In the genomic region with DNA sequence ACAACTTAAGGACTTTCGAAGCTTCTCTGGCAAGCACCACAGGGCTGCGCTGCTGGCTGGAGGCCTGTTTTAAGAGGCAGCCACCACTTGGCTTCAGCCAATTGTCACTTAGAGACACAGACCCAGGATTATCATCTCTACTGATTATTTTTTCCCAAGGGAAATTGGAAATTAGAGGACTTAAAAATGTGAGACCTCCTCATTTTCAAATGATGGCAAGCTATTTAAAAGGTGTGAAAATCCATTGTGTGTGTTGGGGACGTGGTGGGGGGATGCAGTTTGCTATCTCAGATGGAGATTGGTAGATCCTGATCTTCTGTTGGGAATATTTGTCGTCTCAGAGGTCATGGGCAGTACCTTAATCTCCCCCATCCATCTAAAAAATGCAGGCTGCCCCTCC, we compare ENCODE assay signal across 40 cellular contexts. TPM values are rescaled to one million over a fixed set of nuclear protein-coding genes. Genes with fewer than 3 reads are reported as not detected.
"Had no signal": no experiment of that assay in that cellular context is flagged by ENCODE, and none has a peak within 500 bp of the region (broad histone marks: within the 10 kb centered on the region; RNA-seq: fewer than 3 reads in every experiment).

No MANE protein-coding gene starts in this region.

- H3K9me3 ChIP-seq: ascending aorta had no signal

- H3K4me3 Mint-ChIP-seq: activated CD4-positive, alpha-beta memory T cell treated with anti-CD3 and anti-CD28 coated beads, Interleukin-2, amount 10 ng/mL, durations not matched to agents 7 days and 5 days; activated CD4-positive, alpha-beta T cell treated with anti-CD3 and anti-CD28 coated beads for 36 hours; activated CD4-positive, alpha-beta T cell treated with anti-CD3 and anti-CD28 coated beads, Interleukin-2, amount 10 ng/mL, durations not matched to agents 7 days and 5 days; activated CD8-positive, alpha-beta memory T cell treated with anti-CD3 and anti-CD28 coated beads, Interleukin-2, amount 10 ng/mL, durations not matched to agents 7 days and 5 days; activated CD8-positive, alpha-beta T cell treated with anti-CD3 and anti-CD28 coated beads, Interleukin-2, amount 10 ng/mL, durations not matched to agents 7 days and 5 days; activated naive CD4-positive, alpha-beta T cell treated with anti-CD3 and anti-CD28 coated beads, Interleukin-2, amount 10 ng/mL, durations not matched to agents 7 days and 5 days; activated naive CD4-positive, alpha-beta T cell treated with anti-CD3 and anti-CD28 coated beads, Interleukin-2, amount 50 U/mL, for 24 hours; activated naive CD8-positive, alpha-beta T cell; activated naive CD8-positive, alpha-beta T cell treated with anti-CD3 and anti-CD28 coated beads, Interleukin-2, amount 10 ng/mL, durations not matched to agents 7 days and 5 days; activated naive CD8-positive, alpha-beta T cell treated with anti-CD3 and anti-CD28 coated beads, Interleukin-2, amount 50 U/mL, for 24 hours; activated T-cell treated with anti-CD3 and anti-CD28 coated beads, Interleukin-2, amount 50 U/mL, for 24 hours; brain; central memory CD8-positive, alpha-beta T cell; T-helper 17 cell; WTC11 had no signal

- DNase-seq: activated CD4-positive, alpha-beta memory T cell treated with anti-CD3 and anti-CD28 coated beads, Interleukin-2, amount 10 ng/mL, durations not matched to agents 7 days and 5 days; activated CD4-positive, alpha-beta T cell treated with anti-CD3 and anti-CD28 coated beads for 1 hour; activated CD4-positive, alpha-beta T cell treated with anti-CD3 and anti-CD28 coated beads for 36 hours; activated CD4-positive, alpha-beta T cell treated with anti-CD3 and anti-CD28 coated beads for 48 hours; activated CD4-positive, alpha-beta T cell treated with anti-CD3 and anti-CD28 coated beads, Interleukin-2, amount 10 ng/mL, durations not matched to agents 7 days and 5 days; activated CD4-positive, alpha-beta T cell treated with anti-CD3 and anti-CD28 coated beads, Interleukin-2, amount 50 U/mL, for 48 hours; activated CD4-positive, CD25-positive, alpha-beta regulatory T cell; activated CD8-positive, alpha-beta memory T cell treated with anti-CD3 and anti-CD28 coated beads for 24 hours; activated CD8-positive, alpha-beta memory T cell treated with anti-CD3 and anti-CD28 coated beads, Interleukin-2, amount 10 ng/mL, durations not matched to agents 7 days and 5 days; activated CD8-positive, alpha-beta memory T cell treated with anti-CD3 and anti-CD28 coated beads, Interleukin-2, amount 50 U/mL, for 48 hours; activated CD8-positive, alpha-beta T cell treated with anti-CD3 and anti-CD28 coated beads, Interleukin-2, amount 10 ng/mL, durations not matched to agents 7 days and 5 days; activated effector memory CD4-positive, alpha-beta T cell treated with Interleukin-2 at 50 U/mL for 16 hours; activated gamma-delta T cell; activated naive CD4-positive, alpha-beta T cell treated with anti-CD3 and anti-CD28 coated beads, Interleukin-2, amount 10 ng/mL, durations not matched to agents 7 days and 5 days; activated naive CD4-positive, alpha-beta T cell treated with Interleukin-2 at 50 U/mL for 16 hours; activated naive CD8-positive, alpha-beta T cell treated with anti-CD3 and anti-CD28 coated beads, Interleukin-2, amount 10 ng/mL, durations not matched to agents 7 days and 5 days; activated naive CD8-positive, alpha-beta T cell treated with anti-CD3 and anti-CD28 coated beads, Interleukin-2, amount 50 U/mL, for 24 hours; activated T-cell treated with anti-CD3 and anti-CD28 coated beads, Interleukin-2, amount 50 U/mL, for 24 hours; activated T-cell treated with anti-CD3 and anti-CD28 coated beads, Interleukin-2, amount 50 U/mL, for 48 hours; amygdala; anterior cingulate cortex; caudate nucleus; cerebellar nuclear complex; T-helper 17 cell; WERI-Rb-1 had no signal

- H3K9me3 Mint-ChIP-seq: activated CD4-positive, alpha-beta memory T cell treated with anti-CD3 and anti-CD28 coated beads, Interleukin-2, amount 10 ng/mL, durations not matched to agents 7 days and 5 days; activated CD4-positive, alpha-beta T cell treated with anti-CD3 and anti-CD28 coated beads, Interleukin-2, amount 10 ng/mL, durations not matched to agents 7 days and 5 days; activated naive CD4-positive, alpha-beta T cell treated with anti-CD3 and anti-CD28 coated beads, Interleukin-2, amount 10 ng/mL, durations not matched to agents 7 days and 5 days; activated naive CD4-positive, alpha-beta T cell treated with anti-CD3 and anti-CD28 coated beads, Interleukin-2, amount 50 U/mL, for 24 hours; activated naive CD8-positive, alpha-beta T cell treated with anti-CD3 and anti-CD28 coated beads, Interleukin-2, amount 10 ng/mL, durations not matched to agents 7 days and 5 days; activated naive CD8-positive, alpha-beta T cell treated with anti-CD3 and anti-CD28 coated beads, Interleukin-2, amount 50 U/mL, for 24 hours; activated T-cell treated with anti-CD3 and anti-CD28 coated beads, Interleukin-2, amount 50 U/mL, for 24 hours; activated T-helper 2 cell treated with anti-CD3 and anti-CD28 coated beads, Interferon-gamma antibody, Interleukin-2, Interleukin-4, amounts not matched to agents 10 μg/mL and 5 μg/mL and 100 μg/mL, durations not matched to agents 14 hours and 24 hours and 36 hours; central memory CD8-positive, alpha-beta T cell; WTC11 had no signal

- H3K36me3 ChIP-seq: ascending aorta, cardiac muscle cell, WERI-Rb-1 had no signal

- FAIRE-seq: bronchial epithelial cell, TTC549 had no signal

- H3K36me3 Mint-ChIP-seq: activated CD8-positive, alpha-beta memory T cell treated with anti-CD3 and anti-CD28 coated beads, Interleukin-2, amount 10 ng/mL, durations not matched to agents 7 days and 5 days; activated naive CD4-positive, alpha-beta T cell treated with anti-CD3 and anti-CD28 coated beads, Interleukin-2, amount 10 ng/mL, durations not matched to agents 7 days and 5 days; activated naive CD4-positive, alpha-beta T cell treated with anti-CD3 and anti-CD28 coated beads, Interleukin-2, amount 50 U/mL, for 24 hours; activated naive CD8-positive, alpha-beta T cell; activated naive CD8-positive, alpha-beta T cell treated with anti-CD3 and anti-CD28 coated beads, Interleukin-2, amount 10 ng/mL, durations not matched to agents 7 days and 5 days; brain; WTC11 had no signal

- H3K27ac ChIP-seq: ascending aorta, cardiac muscle cell, WERI-Rb-1 had no signal

- H3K4me1 ChIP-seq: ascending aorta had no signal

- H3K4me3 ChIP-seq: ascending aorta, cardiac muscle cell had no signal

- H3K27me3 ChIP-seq: ascending aorta, cardiac muscle cell had no signal

- H3K27ac Mint-ChIP-seq: activated CD4-positive, alpha-beta memory T cell treated with anti-CD3 and anti-CD28 coated beads, Interleukin-2, amount 10 ng/mL, durations not matched to agents 7 days and 5 days; activated CD4-positive, alpha-beta T cell treated with anti-CD3 and anti-CD28 coated beads for 36 hours; activated CD4-positive, alpha-beta T cell treated with anti-CD3 and anti-CD28 coated beads, Interleukin-2, amount 10 ng/mL, durations not matched to agents 7 days and 5 days; activated CD8-positive, alpha-beta memory T cell treated with anti-CD3 and anti-CD28 coated beads, Interleukin-2, amount 10 ng/mL, durations not matched to agents 7 days and 5 days; activated CD8-positive, alpha-beta T cell treated with anti-CD3 and anti-CD28 coated beads, Interleukin-2, amount 10 ng/mL, durations not matched to agents 7 days and 5 days; activated naive CD4-positive, alpha-beta T cell treated with anti-CD3 and anti-CD28 coated beads, Interleukin-2, amount 10 ng/mL, durations not matched to agents 7 days and 5 days; activated naive CD4-positive, alpha-beta T cell treated with anti-CD3 and anti-CD28 coated beads, Interleukin-2, amount 50 U/mL, for 24 hours; activated naive CD8-positive, alpha-beta T cell; activated naive CD8-positive, alpha-beta T cell treated with anti-CD3 and anti-CD28 coated beads, Interleukin-2, amount 10 ng/mL, durations not matched to agents 7 days and 5 days; activated naive CD8-positive, alpha-beta T cell treated with anti-CD3 and anti-CD28 coated beads, Interleukin-2, amount 50 U/mL, for 24 hours; activated T-cell treated with anti-CD3 and anti-CD28 coated beads, Interleukin-2, amount 50 U/mL, for 24 hours; activated T-helper 2 cell treated with anti-CD3 and anti-CD28 coated beads, Interferon-gamma antibody, Interleukin-2, Interleukin-4, amounts not matched to agents 10 μg/mL and 5 μg/mL and 100 μg/mL, durations not matched to agents 14 hours and 24 hours and 36 hours; brain; WTC11 had no signal

- ATAC-seq: activated CD4-positive, alpha-beta T cell treated with anti-CD3 and anti-CD28 coated beads for 36 hours; activated CD4-positive, CD25-positive, alpha-beta regulatory T cell treated with anti-CD3 and anti-CD28 coated beads, Interleukin-2, amount 50 U/mL, for 24 hours; activated CD8-positive, alpha-beta memory T cell treated with anti-CD3 and anti-CD28 coated beads, Interleukin-2, amount 10 ng/mL, durations not matched to agents 7 days and 5 days; activated CD8-positive, alpha-beta T cell treated with anti-CD3 and anti-CD28 coated beads, Interleukin-2, amount 10 ng/mL, durations not matched to agents 7 days and 5 days; activated naive CD8-positive, alpha-beta T cell treated with anti-CD3 and anti-CD28 coated beads, Interleukin-2, amount 50 U/mL, for 24 hours; T-helper 17 cell; WTC11 had no signal

- H3K4me1 Mint-ChIP-seq: activated CD4-positive, alpha-beta memory T cell treated with anti-CD3 and anti-CD28 coated beads, Interleukin-2, amount 10 ng/mL, durations not matched to agents 7 days and 5 days; activated CD4-positive, alpha-beta T cell treated with anti-CD3 and anti-CD28 coated beads for 36 hours; activated CD4-positive, alpha-beta T cell treated with anti-CD3 and anti-CD28 coated beads, Interleukin-2, amount 10 ng/mL, durations not matched to agents 7 days and 5 days; activated CD8-positive, alpha-beta memory T cell treated with anti-CD3 and anti-CD28 coated beads, Interleukin-2, amount 10 ng/mL, durations not matched to agents 7 days and 5 days; activated naive CD4-positive, alpha-beta T cell treated with anti-CD3 and anti-CD28 coated beads, Interleukin-2, amount 10 ng/mL, durations not matched to agents 7 days and 5 days; activated naive CD4-positive, alpha-beta T cell treated with anti-CD3 and anti-CD28 coated beads, Interleukin-2, amount 50 U/mL, for 24 hours; activated naive CD8-positive, alpha-beta T cell treated with anti-CD3 and anti-CD28 coated beads, Interleukin-2, amount 10 ng/mL, durations not matched to agents 7 days and 5 days; activated naive CD8-positive, alpha-beta T cell treated with anti-CD3 and anti-CD28 coated beads, Interleukin-2, amount 50 U/mL, for 24 hours; brain; central memory CD8-positive, alpha-beta T cell had no signal

RNA-seq across cellular contexts. Expression of a gene that starts 11.3 kb away (rescaled TPM):
- total RNA-seq: activated CD4-positive, alpha-beta memory T cell treated with anti-CD3 and anti-CD28 coated beads, Interleukin-2, amount 10 ng/mL, durations not matched to agents 7 days and 5 days; activated CD4-positive, alpha-beta T cell treated with anti-CD3 and anti-CD28 coated beads for 36 hours; activated CD4-positive, alpha-beta T cell treated with anti-CD3 and anti-CD28 coated beads, Interleukin-2, amount 10 ng/mL, durations not matched to agents 7 days and 5 days; activated CD8-positive, alpha-beta memory T cell treated with anti-CD3 and anti-CD28 coated beads, Interleukin-2, amount 10 ng/mL, durations not matched to agents 7 days and 5 days; activated CD8-positive, alpha-beta T cell treated with anti-CD3 and anti-CD28 coated beads, Interleukin-2, amount 10 ng/mL, durations not matched to agents 7 days and 5 days; activated naive CD8-positive, alpha-beta T cell treated with anti-CD3 and anti-CD28 coated beads, Interleukin-2, amount 10 ng/mL, durations not matched to agents 7 days and 5 days; activated T-helper 2 cell treated with anti-CD3 and anti-CD28 coated beads, Interferon-gamma antibody, Interleukin-2, Interleukin-4, amounts not matched to agents 10 μg/mL and 5 μg/mL and 100 μg/mL, durations not matched to agents 14 hours and 24 hours and 36 hours; ascending aorta; cardiac muscle cell; chondrocyte; T-helper 1 cell treated with Interleukin-12 subunit alpha and Interleukin-12 subunit beta and Interleukin-4 antibody, amounts not matched to agents 30 ng/mL and 1 ng/mL, for 36 hours; T-helper 17 cell; T-helper 2 cell treated with Interferon-gamma antibody and Interleukin-4, amounts not matched to agents 100 ng/mL and 5 ng/mL, for 36 hours had no signal
- polyA plus RNA-seq: cardiac muscle cell had no signal

RNA-seq across cellular contexts. Expression of a gene that starts 31.9 kb away (rescaled TPM):
- total RNA-seq: activated CD4-positive, alpha-beta memory T cell treated with anti-CD3 and anti-CD28 coated beads, Interleukin-2, amount 10 ng/mL, durations not matched to agents 7 days and 5 days; activated CD4-positive, alpha-beta T cell treated with anti-CD3 and anti-CD28 coated beads for 36 hours; activated CD4-positive, alpha-beta T cell treated with anti-CD3 and anti-CD28 coated beads, Interleukin-2, amount 10 ng/mL, durations not matched to agents 7 days and 5 days; activated CD8-positive, alpha-beta memory T cell treated with anti-CD3 and anti-CD28 coated beads, Interleukin-2, amount 10 ng/mL, durations not matched to agents 7 days and 5 days; activated CD8-positive, alpha-beta T cell treated with anti-CD3 and anti-CD28 coated beads, Interleukin-2, amount 10 ng/mL, durations not matched to agents 7 days and 5 days; activated naive CD8-positive, alpha-beta T cell treated with anti-CD3 and anti-CD28 coated beads, Interleukin-2, amount 10 ng/mL, durations not matched to agents 7 days and 5 days; activated T-helper 2 cell treated with anti-CD3 and anti-CD28 coated beads, Interferon-gamma antibody, Interleukin-2, Interleukin-4, amounts not matched to agents 10 μg/mL and 5 μg/mL and 100 μg/mL, durations not matched to agents 14 hours and 24 hours and 36 hours; ascending aorta; bronchial epithelial cell; cardiac muscle cell; chondrocyte; T-helper 1 cell treated with Interleukin-12 subunit alpha and Interleukin-12 subunit beta and Interleukin-4 antibody, amounts not matched to agents 30 ng/mL and 1 ng/mL, for 36 hours; T-helper 17 cell; T-helper 2 cell treated with Interferon-gamma antibody and Interleukin-4, amounts not matched to agents 100 ng/mL and 5 ng/mL, for 36 hours; WTC11 had no signal
- polyA plus RNA-seq: adipose tissue, cardiac muscle cell had no signal
